Comparison of ENCODE assay signal across 25 cellular contexts in genomic region chr13:27510082-27510481, GRCh38.
"Had no signal": no experiment of that assay in that cellular context is flagged by ENCODE, and none has a peak within 500 bp of the region (broad histone marks: within the 10 kb centered on the region; RNA-seq: fewer than 3 reads in every experiment).

No MANE protein-coding gene starts in this region.

- H3K4me3 ChIP-seq: coronary artery, esophagus squamous epithelium, gastroesophageal sphincter, heart left ventricle, ovary, prostate gland, spleen, testis, upper lobe of left lung had no signal

- H3K4me3 Mint-ChIP-seq: activated CD4-positive, alpha-beta T cell treated with anti-CD3 and anti-CD28 coated beads for 36 hours; activated naive CD4-positive, alpha-beta T cell treated with anti-CD3 and anti-CD28 coated beads for 36 hours; activated naive CD8-positive, alpha-beta T cell treated with anti-CD3 and anti-CD28 coated beads, Interleukin-2, amount 10 ng/mL, durations not matched to agents 7 days and 5 days; activated T-cell treated with anti-CD3 and anti-CD28 coated beads, Interleukin-2, amount 50 U/mL, for 72 hours; natural killer cell treated with Interleukin-12 subunit alpha and Interleukin-12 subunit beta and Interleukin-15 and Interleukin-18, amount 100 ng/mL, for 72 hours; WTC11 had no signal

- H3K27me3 Mint-ChIP-seq: activated CD4-positive, alpha-beta T cell treated with anti-CD3 and anti-CD28 coated beads for 36 hours had no signal

- H3K4me1 ChIP-seq: esophagus squamous epithelium, gastroesophageal sphincter, heart left ventricle, prostate gland, spleen, testis, upper lobe of left lung had no signal

- DNase-seq: activated CD4-positive, alpha-beta T cell treated with anti-CD3 and anti-CD28 coated beads for 36 hours; activated CD4-positive, alpha-beta T cell treated with anti-CD3 and anti-CD28 coated beads, Interleukin-2, amount 50 U/mL, for 4 hours; activated CD8-positive, alpha-beta memory T cell treated with anti-CD3 and anti-CD28 coated beads for 24 hours; activated CD8-positive, alpha-beta memory T cell treated with anti-CD3 and anti-CD28 coated beads, Interleukin-2, amount 50 U/mL, for 4 hours; activated effector memory CD4-positive, alpha-beta T cell treated with Interleukin-2 at 50 U/mL for 16 hours; activated naive CD4-positive, alpha-beta T cell treated with anti-CD3 and anti-CD28 coated beads for 36 hours; activated naive CD8-positive, alpha-beta T cell treated with anti-CD3 and anti-CD28 coated beads, Interleukin-2, amount 10 ng/mL, durations not matched to agents 7 days and 5 days; activated T-cell treated with anti-CD3 and anti-CD28 coated beads, Interleukin-2, amount 50 U/mL, for 72 hours; amniotic stem cell; cerebellar nuclear complex; esophagus squamous epithelium; heart left ventricle; midbrain; ovary; spleen; stimulated activated CD4-positive, alpha-beta T cell treated with anti-CD3 and anti-CD28 coated beads, Interleukin-4, amount 100 ng/mL, for 1 hour; stimulated activated naive CD4-positive, alpha-beta T cell; T1000; testis; upper lobe of left lung had no signal

- H3K9me3 ChIP-seq: esophagus squamous epithelium, gastroesophageal sphincter, ovary, prostate gland, spleen, testis, upper lobe of left lung had no signal

- H3K36me3 ChIP-seq: esophagus squamous epithelium, gastroesophageal sphincter, heart left ventricle, ovary, prostate gland, spleen, upper lobe of left lung had no signal

- H3K4me1 Mint-ChIP-seq: activated CD4-positive, alpha-beta T cell treated with anti-CD3 and anti-CD28 coated beads for 36 hours; activated naive CD8-positive, alpha-beta T cell treated with anti-CD3 and anti-CD28 coated beads, Interleukin-2, amount 10 ng/mL, durations not matched to agents 7 days and 5 days; WTC11 had no signal

- H3K27ac ChIP-seq: coronary artery, esophagus squamous epithelium, gastroesophageal sphincter, heart left ventricle, ovary, prostate gland, spleen, testis, upper lobe of left lung had no signal

- H3K27ac Mint-ChIP-seq: activated CD4-positive, alpha-beta T cell treated with anti-CD3 and anti-CD28 coated beads for 36 hours; activated naive CD4-positive, alpha-beta T cell treated with anti-CD3 and anti-CD28 coated beads for 36 hours; activated naive CD8-positive, alpha-beta T cell treated with anti-CD3 and anti-CD28 coated beads, Interleukin-2, amount 10 ng/mL, durations not matched to agents 7 days and 5 days; activated T-cell treated with anti-CD3 and anti-CD28 coated beads, Interleukin-2, amount 50 U/mL, for 72 hours; natural killer cell treated with Interleukin-12 subunit alpha and Interleukin-12 subunit beta and Interleukin-15 and Interleukin-18, amount 100 ng/mL, for 72 hours; WTC11 had no signal

- H3K27me3 ChIP-seq: ovary, spleen, testis, upper lobe of left lung had no signal

- H3K36me3 Mint-ChIP-seq: activated naive CD8-positive, alpha-beta T cell treated with anti-CD3 and anti-CD28 coated beads, Interleukin-2, amount 10 ng/mL, durations not matched to agents 7 days and 5 days; natural killer cell treated with Interleukin-12 subunit alpha and Interleukin-12 subunit beta and Interleukin-15 and Interleukin-18, amount 100 ng/mL, for 72 hours; WTC11 had no signal

- H3K9me3 Mint-ChIP-seq: activated naive CD4-positive, alpha-beta T cell treated with anti-CD3 and anti-CD28 coated beads for 36 hours; activated naive CD8-positive, alpha-beta T cell treated with anti-CD3 and anti-CD28 coated beads, Interleukin-2, amount 10 ng/mL, durations not matched to agents 7 days and 5 days; activated T-cell treated with anti-CD3 and anti-CD28 coated beads, Interleukin-2, amount 50 U/mL, for 72 hours; natural killer cell treated with Interleukin-12 subunit alpha and Interleukin-12 subunit beta and Interleukin-15 and Interleukin-18, amount 100 ng/mL, for 72 hours; WTC11 had no signal

- ATAC-seq: activated CD4-positive, alpha-beta T cell treated with anti-CD3 and anti-CD28 coated beads for 36 hours; activated T-cell treated with anti-CD3 and anti-CD28 coated beads, Interleukin-2, amount 50 U/mL, for 72 hours; gastroesophageal sphincter; heart left ventricle; WTC11 had no signal
